Comparison of ENCODE assay signal across 16 cellular contexts in the genomic region with DNA sequence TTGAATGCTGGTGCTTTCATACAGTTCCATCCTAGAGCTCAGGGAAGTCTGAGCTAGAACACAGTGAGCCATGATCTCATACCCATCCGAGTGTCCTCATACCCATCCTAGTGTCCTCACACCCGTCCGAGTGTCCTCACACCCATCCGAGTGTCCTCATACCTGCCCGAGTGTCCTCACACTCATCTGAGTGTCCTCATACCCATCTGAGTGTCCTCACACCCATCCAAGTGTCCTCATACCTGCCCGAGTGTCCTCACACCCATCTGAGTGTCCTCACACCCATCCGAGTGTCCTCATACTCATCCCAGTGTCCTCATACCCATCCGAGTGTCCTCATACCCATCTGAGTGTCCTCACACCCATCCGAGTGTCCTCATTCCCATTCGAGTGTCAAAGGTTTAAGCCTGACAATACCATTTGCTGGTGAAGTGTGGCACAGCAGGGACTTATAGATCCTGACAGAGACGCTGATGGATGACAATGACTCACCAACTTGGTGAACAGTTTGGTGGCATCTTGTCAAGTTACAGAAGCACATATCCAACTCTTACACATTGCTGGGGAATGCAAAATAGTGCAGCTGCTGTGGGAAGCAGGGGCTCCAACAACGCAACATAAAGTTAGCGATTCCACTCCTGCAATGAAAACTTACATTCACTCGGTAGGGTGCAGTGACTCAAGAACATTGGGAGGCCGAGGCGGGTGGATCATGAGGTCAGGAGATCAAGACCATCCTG.
DNase-seq lines count a peak whose midpoint lies in the region; ATAC-seq and TF ChIP-seq lines count a peak whose summit lies in the region.
"Had no signal": no experiment of that assay in that cellular context is flagged by ENCODE, and none has a peak within 500 bp of the region (broad histone marks: within the 10 kb centered on the region; RNA-seq: fewer than 3 reads in every experiment).

No MANE protein-coding gene starts in this region.

- 0 out of 2 replicates have a peak overlapping the region, but pooled peaks have one; percentile 13 for H3K14ac ChIP-seq in IMR-90 (replicated peaks; ENCODE audit: low read depth, low read length)

- TF ChIP-seq POLR2A in IMR-90 (IDR thresholded peaks at IDR 0.05; ENCODE audit: low read depth, low read length) = no peak

- peak overlapping the region; percentile 78 for H2AK5ac ChIP-seq in IMR-90 (ENCODE audit: low read depth, low read length)

- H3K9me3 ChIP-seq in IMR-90 (ENCODE audit: control insufficient read depth, insufficient read depth, low read length) = peaks cover 3% of the 10 kb centered on the region

- no peak overlapping the region for H3K4me2 ChIP-seq in IMR-90 (ENCODE audit: low read depth, low read length)
- H3K4me2 ChIP-seq: PC-9 had no signal

- CTCF ChIA-PET in IMR-90 (lab: Yijun Ruan, JAX) = no interaction called here

- H3K27me3 ChIP-seq in IMR-90 (ENCODE audit: control insufficient read depth, insufficient read depth, low read length) = no peaks in the 10 kb centered on the region

- H4K5ac ChIP-seq in IMR-90 (ENCODE audit: low read depth, low read length) = no peak overlapping the region

- peak; percentile 60 for ATAC-seq in IMR-90 (ENCODE audit: low read depth)
- ATAC-seq in sciatic nerve = no peak
- ATAC-seq: T-helper 17 cell had no signal

- DNase-seq in Ammon's horn (ENCODE audit: low spot score) = peak; percentile 33
- peak; percentile 94 for DNase-seq in IMR-90
- peak; percentile 63 for DNase-seq in coronary artery (ENCODE audit: low spot score)
- peak; percentile 13 for DNase-seq in sciatic nerve (ENCODE audit: low spot score)
- DNase-seq in NCI-H2171 (lab: John Stamatoyannopoulos, UW) = no peak
- DNase-seq in NCI-H1694 (lab: John Stamatoyannopoulos, UW) = no peak
- no peak for DNase-seq in dermis blood vessel endothelial cell
- DNase-seq in HT-29 (ENCODE audit: low spot score) = no peak
- DNase-seq: activated CD4-positive, alpha-beta T cell treated with anti-CD3 and anti-CD28 coated beads, Interleukin-2, amount 50 U/mL, for 48 hours; activated gamma-delta T cell; Caco-2; midbrain; MM.1S; stimulated activated CD4-positive, alpha-beta T cell treated with anti-CD3 and anti-CD28 coated beads, Interleukin-4, amount 100 ng/mL, for 24 hours; T-helper 17 cell had no signal

- 0 out of 2 replicates have a peak overlapping the region, but pooled peaks have one; percentile 5 for H3K18ac ChIP-seq in IMR-90 (ENCODE audit: low read depth, low read length)

- H3K4me3 ChIP-seq in IMR-90 (ENCODE audit: insufficient read depth, low read depth, low read length) (no peak overlapping the region), coronary artery (no peak overlapping the region)
- H3K4me3 ChIP-seq: PC-9 had no signal

- peak overlapping the region; percentile 18 for H2BK5ac ChIP-seq in IMR-90 (ENCODE audit: low read depth, low read length, poor library complexity, severe bottlenecking)

- no peaks in the 10 kb centered on the region for H4K20me1 ChIP-seq in IMR-90 (ENCODE audit: insufficient read depth, low read length)

- peak overlapping the region in 1 of 2 experiments; percentile 60; a peak in 2 of 4 replicates for H4K8ac ChIP-seq in IMR-90 (ENCODE audit: low read depth in 2 of 2, low read length in 2 of 2)

- no peak overlapping the region for H2AK9ac ChIP-seq in IMR-90 (replicated peaks; ENCODE audit: low read depth, low read length, poor library complexity)

- peak overlapping the region; percentile 47 for H2BK120ac ChIP-seq in IMR-90 (ENCODE audit: low read depth, low read length)

- H3K27ac ChIP-seq in IMR-90 (ENCODE audit: insufficient read depth, low read length) (no peak overlapping the region), coronary artery (no peak overlapping the region)
- H3K27ac ChIP-seq: PC-9 had no signal

- H3K23ac ChIP-seq in IMR-90 (ENCODE audit: low read depth, low read length) = no peak overlapping the region

- dilution Hi-C loops in IMR-90 (cut with HindIII; ENCODE audit: low sequenced_read_pairs, unreplicated experiment) = no loop called here

- no peak overlapping the region for H3K9ac ChIP-seq in IMR-90 (ENCODE audit: low read depth, low read length)

- TF ChIP-seq CTCF in IMR-90 (conservative IDR thresholded peaks at IDR 0.05; ENCODE audit: low read depth, low read length) (no peak), coronary artery (IDR thresholded peaks at IDR 0.05) (no peak)

- POLR2A ChIA-PET in IMR-90 (lab: Charles Lee; ENCODE audit: unreplicated experiment) = no interaction called here

- H3K4ac ChIP-seq in IMR-90 (ENCODE audit: low read depth, low read length) = peak overlapping the region; percentile 70

- in situ Hi-C loops in IMR-90 (cut with MboI; ENCODE audit: low sequenced_read_pairs) = no loop called here

- 86% methylated on average over 7 of the region's 16 CpGs; no CpG with 5 or more reads in 1 of the 2 experiments for WGBS in IMR-90 (ENCODE audit: extremely low coverage in 2 of 2, insufficient read length in 1 of 2), 2 experiments

- H2AFZ ChIP-seq in IMR-90 (replicated peaks; ENCODE audit: low read length, poor library complexity) = no peak overlapping the region
- H2AFZ ChIP-seq: PC-9 had no signal

- H2BK15ac ChIP-seq in IMR-90 (ENCODE audit: low read depth, low read length) = peak overlapping the region; percentile 88; the same call in 1 of the 3 replicates

- peak overlapping the region; percentile 55; the same call in 1 of the 2 replicates for H4K91ac ChIP-seq in IMR-90 (ENCODE audit: insufficient read depth, low read depth, low read length)

- peaks cover 11% of the 10 kb centered on the region for H3K4me1 ChIP-seq in IMR-90 (ENCODE audit: control insufficient read depth, insufficient read depth, low read length)
- H3K4me1 ChIP-seq: Caco-2 had no signal

- BruUV-seq in IMR-90 (replicated peaks; lab: Mats Ljungman, UMichigan) = no TSS peak

- no peaks in the 10 kb centered on the region for H3K79me1 ChIP-seq in IMR-90 (ENCODE audit: low read depth in 1 of 2, low read length in 2 of 2)

- peak overlapping the region; percentile 79 for H2BK20ac ChIP-seq in IMR-90 (ENCODE audit: low read depth, low read length)

- intact Hi-C loops in IMR-90 (cut with micrococcal nuclease) (loop anchor here (5.0 kb wide), 1 partner anchor 78 kb away; a partner anchor contains a TSS), sciatic nerve (cut with DNase I) (no loop called here)

- TF ChIP-seq RAD21 in IMR-90 (IDR thresholded peaks at IDR 0.05; ENCODE audit: low read length) = no peak

- peaks cover 7% of the 10 kb centered on the region for H3K9me1 ChIP-seq in IMR-90 (ENCODE audit: insufficient read depth, low read length)

- no peaks in the 10 kb centered on the region for H3K36me3 ChIP-seq in IMR-90 (ENCODE audit: control insufficient read depth, insufficient read depth, low read length)

- H3K56ac ChIP-seq in IMR-90 (ENCODE audit: extremely low read depth, insufficient read depth, low read length) = no peak overlapping the region

TF ChIP-seq in IMR-90, 13 proteins besides CTCF, POLR2A, EP300 and RAD21:
- TF ChIP-seq MAFK (IDR thresholded peaks at IDR 0.05; ENCODE audit: low read depth, low read length) (0 out of 2 replicates have a peak, but pooled peaks have one; percentile 10), RFX5 (IDR thresholded peaks at IDR 0.05; ENCODE audit: low read depth, low read length) (no peak), CEBPB (IDR thresholded peaks at IDR 0.05; ENCODE audit: low read depth, low read length) (peak; percentile 34), BHLHE40 (IDR thresholded peaks at IDR 0.05; ENCODE audit: low read depth, low read length) (no peak), RCOR1 (IDR thresholded peaks at IDR 0.05; ENCODE audit: insufficient replicate concordance, low read length) (peak; percentile 24), SMC3 (IDR thresholded peaks at IDR 0.05; ENCODE audit: low read depth, low read length) (no peak), FOS (IDR thresholded peaks at IDR 0.05; ENCODE audit: low read depth, low read length) (peak; percentile 84), MXI1 (IDR thresholded peaks at IDR 0.05; ENCODE audit: borderline replicate concordance, low read depth, low read length) (no peak), NFE2L2 (IDR thresholded peaks at IDR 0.05; ENCODE audit: low read depth, low read length) (no peak), CHD1 (IDR thresholded peaks at IDR 0.05; ENCODE audit: low read depth, low read length) (no peak), MAZ (IDR thresholded peaks at IDR 0.05; ENCODE audit: borderline replicate concordance, low read depth, low read length) (peak; percentile 16; the same call in 1 of the 2 replicates)
- TF ChIP-seq, protein P1, sequence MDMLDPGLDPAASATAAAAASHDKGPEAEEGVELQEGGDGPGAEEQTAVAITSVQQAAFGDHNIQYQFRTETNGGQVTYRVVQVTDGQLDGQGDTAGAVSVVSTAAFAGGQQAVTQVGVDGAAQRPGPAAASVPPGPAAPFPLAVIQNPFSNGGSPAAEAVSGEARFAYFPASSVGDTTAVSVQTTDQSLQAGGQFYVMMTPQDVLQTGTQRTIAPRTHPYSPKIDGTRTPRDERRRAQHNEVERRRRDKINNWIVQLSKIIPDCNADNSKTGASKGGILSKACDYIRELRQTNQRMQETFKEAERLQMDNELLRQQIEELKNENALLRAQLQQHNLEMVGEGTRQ (IDR thresholded peaks at IDR 0.05; ENCODE audit: low read depth, low read length) = no peak

Comparison
In these comparisons a context has a peak if more than half of its experiments do, and no peak if none do; other contexts are left out.
1. DNase-seq: peak in Ammon's horn (single experiment), IMR-90 (single experiment), coronary artery (single experiment) and sciatic nerve (single experiment); none in NCI-H2171 (single experiment), NCI-H1694 (single experiment), dermis blood vessel endothelial cell (single experiment) and HT-29 (single experiment).